Comparison of ENCODE assay signal across 16 cellular contexts in the genomic region with DNA sequence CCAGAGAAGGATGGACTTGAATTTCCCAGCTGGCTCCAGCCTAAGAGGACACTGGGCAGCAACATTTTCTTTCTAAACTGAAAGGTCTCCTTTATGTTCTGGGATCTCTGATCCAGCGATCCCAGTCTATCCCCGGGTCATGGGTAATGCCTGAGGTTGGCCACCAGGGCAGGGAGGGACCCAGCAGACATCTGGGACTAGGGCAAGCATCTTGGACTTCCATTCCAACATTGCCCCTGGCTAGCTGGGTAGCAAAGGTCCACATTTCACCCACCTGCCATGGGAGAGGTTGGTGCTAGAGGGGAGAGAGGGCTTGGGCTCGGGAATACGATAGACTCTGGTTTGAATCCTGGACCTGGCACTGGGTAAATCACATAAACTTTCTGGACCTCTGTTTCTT.
DNase-seq lines count a peak whose midpoint lies in the region; ATAC-seq and TF ChIP-seq lines count a peak whose summit lies in the region.
"Had no signal": no experiment of that assay in that cellular context is flagged by ENCODE, and none has a peak within 500 bp of the region (broad histone marks: within the 10 kb centered on the region; RNA-seq: fewer than 3 reads in every experiment).

No MANE protein-coding gene starts in this region.

- DNase-seq in ELR (ENCODE audit: low read depth) (peak; percentile 21), HFFc6 (no peak), mammary epithelial cell (no peak), neural progenitor cell (ENCODE audit: low spot score) (no peak)
- no peak for DNase-seq in activated T-helper 2 cell treated with anti-CD3 and anti-CD28 coated beads, Interferon-gamma antibody, Interleukin-2, Interleukin-4, amounts not matched to agents 10 μg/mL and 5 μg/mL and 100 μg/mL, durations not matched to agents 14 hours and 24 hours and 36 hours (ENCODE audit: low spot score)
- no peak for DNase-seq in activated CD4-positive, alpha-beta T cell treated with anti-CD3 and anti-CD28 coated beads, Interleukin-2, amount 50 U/mL, for 4 hours
- DNase-seq: activated CD4-positive, alpha-beta T cell treated with anti-CD3 and anti-CD28 coated beads for 4 hours; foreskin melanocyte; HCEC 1CT; mesenchymal stem cell; NCI-H1105 treated with DMSO at 0.1 percent for 48 hours; Right ventricle myocardium superior; sigmoid colon had no signal

- H3K9me3 Mint-ChIP-seq in HFFc6 = no peaks in the 10 kb centered on the region
- peaks cover 2% of the 10 kb centered on the region for H3K9me3 Mint-ChIP-seq in neural progenitor cell
- H3K9me3 Mint-ChIP-seq in activated T-helper 2 cell treated with anti-CD3 and anti-CD28 coated beads, Interferon-gamma antibody, Interleukin-2, Interleukin-4, amounts not matched to agents 10 μg/mL and 5 μg/mL and 100 μg/mL, durations not matched to agents 14 hours and 24 hours and 36 hours = no peaks in the 10 kb centered on the region
- H3K9me3 Mint-ChIP-seq in activated T-helper 17 cell treated with anti-CD3 and anti-CD28 coated beads, Interleukin-2, amount 50 U/mL, for 72 hours = no peaks in the 10 kb centered on the region
- H3K9me3 Mint-ChIP-seq: activated naive CD4-positive, alpha-beta T cell treated with anti-CD3 and anti-CD28 coated beads, Interleukin-2, amount 50 U/mL, for 24 hours had no signal

- WGBS in mammary epithelial cell (ENCODE audit: low coverage, missing lambda C conversion rate) = 73% methylated on average over 4 of the region's 4 CpGs

- no peaks in the 10 kb centered on the region for H3K36me3 ChIP-seq in mammary epithelial cell (ENCODE audit: insufficient read depth, low read length)
- H3K36me3 ChIP-seq in neural progenitor cell = no peaks in the 10 kb centered on the region
- H3K36me3 ChIP-seq: sigmoid colon had no signal

- BruUV-seq in mammary epithelial cell (replicated peaks; lab: Mats Ljungman, UMichigan) = no TSS peak

- H3K27me3 Mint-ChIP-seq in HFFc6 (ENCODE audit: insufficient read depth) (peaks cover 61% of the 10 kb centered on the region), neural progenitor cell (ENCODE audit: insufficient read depth, low read depth) (peaks cover 14% of the 10 kb centered on the region)
- no peaks in the 10 kb centered on the region for H3K27me3 Mint-ChIP-seq in activated T-helper 2 cell treated with anti-CD3 and anti-CD28 coated beads, Interferon-gamma antibody, Interleukin-2, Interleukin-4, amounts not matched to agents 10 μg/mL and 5 μg/mL and 100 μg/mL, durations not matched to agents 14 hours and 24 hours and 36 hours (ENCODE audit: low read depth)
- peaks cover under 1% of the 10 kb centered on the region for H3K27me3 Mint-ChIP-seq in activated T-helper 17 cell treated with anti-CD3 and anti-CD28 coated beads, Interleukin-2, amount 50 U/mL, for 72 hours
- H3K27me3 Mint-ChIP-seq: activated naive CD4-positive, alpha-beta T cell treated with anti-CD3 and anti-CD28 coated beads, Interleukin-2, amount 50 U/mL, for 24 hours had no signal

- dilution Hi-C loops in mammary epithelial cell (cut with HindIII; ENCODE audit: low sequenced_read_pairs) = loop anchor here (5.0 kb wide), 1 partner anchor 76 kb away; no protein-coding TSS in a partner anchor

- H3K9me3 ChIP-seq in mammary epithelial cell (replicated peaks; ENCODE audit: insufficient read depth, low read length) = no peaks in the 10 kb centered on the region
- H3K9me3 ChIP-seq in neural progenitor cell (ENCODE audit: low read depth) = no peaks in the 10 kb centered on the region
- H3K9me3 ChIP-seq: sigmoid colon had no signal

- no peak overlapping the region for H3K9ac ChIP-seq in mammary epithelial cell (ENCODE audit: insufficient read depth, low read length)
- H3K9ac ChIP-seq in neural progenitor cell = no peak overlapping the region

- H2AFZ ChIP-seq in mammary epithelial cell (ENCODE audit: low read depth, low read length) (no peak overlapping the region), neural progenitor cell (replicated peaks) (no peak overlapping the region)

- H3K4me2 ChIP-seq in mammary epithelial cell (ENCODE audit: insufficient read depth, low read depth, low read length) (no peak overlapping the region), neural progenitor cell (no peak overlapping the region)

- H3K4me3 Mint-ChIP-seq in HFFc6 (no peak overlapping the region), neural progenitor cell (no peak overlapping the region)
- H3K4me3 Mint-ChIP-seq in activated T-helper 2 cell treated with anti-CD3 and anti-CD28 coated beads, Interferon-gamma antibody, Interleukin-2, Interleukin-4, amounts not matched to agents 10 μg/mL and 5 μg/mL and 100 μg/mL, durations not matched to agents 14 hours and 24 hours and 36 hours (ENCODE audit: low read depth) = no peak overlapping the region
- H3K4me3 Mint-ChIP-seq in activated T-helper 17 cell treated with anti-CD3 and anti-CD28 coated beads, Interleukin-2, amount 50 U/mL, for 72 hours = no peak overlapping the region
- H3K4me3 Mint-ChIP-seq: activated naive CD4-positive, alpha-beta T cell treated with anti-CD3 and anti-CD28 coated beads, Interleukin-2, amount 50 U/mL, for 24 hours; CD14-positive monocyte had no signal

- H3K4me3 ChIP-seq in mammary epithelial cell (replicated peaks in 1 of 3; ENCODE audit: insufficient read depth in 1 of 3, low read depth in 2 of 3, low read length in 3 of 3) (no peak overlapping the region), neural progenitor cell (no peak overlapping the region)
- H3K4me3 ChIP-seq: sigmoid colon had no signal

- TF ChIP-seq CTCF in HFFc6 (IDR thresholded peaks at IDR 0.05) (peak; percentile 52), mammary epithelial cell (conservative IDR thresholded peaks at IDR 0.05 in 1 of 2, IDR thresholded peaks at IDR 0.05 in 1 of 2; ENCODE audit: extremely low read depth in 1 of 2, insufficient read depth in 1 of 2, low read depth in 1 of 2, low read length in 2 of 2) (peak; percentile 20 to 29), neural progenitor cell (IDR thresholded peaks at IDR 0.05) (peak; percentile 42)

- intact Hi-C loops in mammary epithelial cell (cut with micrococcal nuclease) = no loop called here
- intact Hi-C loops in activated T-helper 2 cell treated with anti-CD3 and anti-CD28 coated beads, Interferon-gamma antibody, Interleukin-2, Interleukin-4, amounts not matched to agents 10 μg/mL and 5 μg/mL and 100 μg/mL, durations not matched to agents 14 hours and 24 hours and 36 hours (cut with micrococcal nuclease) = no loop called here

- in situ Hi-C loops in mammary epithelial cell (cut with MboI; ENCODE audit: low sequenced_read_pairs in 2 of 2) = no loop called here

- CTCF ChIA-PET in mammary epithelial cell (lab: Charles Lee; ENCODE audit: low non-redundant PET) = no interaction called here

- H3K27me3 ChIP-seq in mammary epithelial cell (ENCODE audit: insufficient read depth, low read length) = no peaks in the 10 kb centered on the region
- H3K27me3 ChIP-seq in neural progenitor cell = no peaks in the 10 kb centered on the region
- H3K27me3 ChIP-seq: sigmoid colon had no signal

- no peak overlapping the region for H3K27ac Mint-ChIP-seq in HFFc6
- peak overlapping the region; percentile 35 for H3K27ac Mint-ChIP-seq in neural progenitor cell
- H3K27ac Mint-ChIP-seq in activated T-helper 2 cell treated with anti-CD3 and anti-CD28 coated beads, Interferon-gamma antibody, Interleukin-2, Interleukin-4, amounts not matched to agents 10 μg/mL and 5 μg/mL and 100 μg/mL, durations not matched to agents 14 hours and 24 hours and 36 hours = no peak overlapping the region
- no peak overlapping the region for H3K27ac Mint-ChIP-seq in activated T-helper 17 cell treated with anti-CD3 and anti-CD28 coated beads, Interleukin-2, amount 50 U/mL, for 72 hours
- H3K27ac Mint-ChIP-seq: activated naive CD4-positive, alpha-beta T cell treated with anti-CD3 and anti-CD28 coated beads, Interleukin-2, amount 50 U/mL, for 24 hours had no signal

- H3K4me1 Mint-ChIP-seq in HFFc6 (ENCODE audit: low read depth) (no peaks in the 10 kb centered on the region), neural progenitor cell (peaks cover 16% of the 10 kb centered on the region)
- H3K4me1 Mint-ChIP-seq in activated T-helper 2 cell treated with anti-CD3 and anti-CD28 coated beads, Interferon-gamma antibody, Interleukin-2, Interleukin-4, amounts not matched to agents 10 μg/mL and 5 μg/mL and 100 μg/mL, durations not matched to agents 14 hours and 24 hours and 36 hours (ENCODE audit: low read depth) = no peaks in the 10 kb centered on the region
- no peaks in the 10 kb centered on the region for H3K4me1 Mint-ChIP-seq in activated T-helper 17 cell treated with anti-CD3 and anti-CD28 coated beads, Interleukin-2, amount 50 U/mL, for 72 hours
- H3K4me1 Mint-ChIP-seq: activated naive CD4-positive, alpha-beta T cell treated with anti-CD3 and anti-CD28 coated beads, Interleukin-2, amount 50 U/mL, for 24 hours had no signal

- H3K27ac ChIP-seq in mammary epithelial cell (ENCODE audit: insufficient read depth, low read depth, low read length) (no peak overlapping the region), neural progenitor cell (no peak overlapping the region)
- H3K27ac ChIP-seq: sigmoid colon had no signal

- no peaks in the 10 kb centered on the region for H3F3A ChIP-seq in neural progenitor cell (ENCODE audit: low read depth)

- H3K36me3 Mint-ChIP-seq in HFFc6 (ENCODE audit: low read depth) (no peaks in the 10 kb centered on the region), neural progenitor cell (no peaks in the 10 kb centered on the region)
- H3K36me3 Mint-ChIP-seq in activated T-helper 2 cell treated with anti-CD3 and anti-CD28 coated beads, Interferon-gamma antibody, Interleukin-2, Interleukin-4, amounts not matched to agents 10 μg/mL and 5 μg/mL and 100 μg/mL, durations not matched to agents 14 hours and 24 hours and 36 hours (ENCODE audit: low read depth) = no peaks in the 10 kb centered on the region
- H3K36me3 Mint-ChIP-seq in activated T-helper 17 cell treated with anti-CD3 and anti-CD28 coated beads, Interleukin-2, amount 50 U/mL, for 72 hours (ENCODE audit: low read depth) = no peaks in the 10 kb centered on the region

- ATAC-seq in activated T-helper 17 cell treated with anti-CD3 and anti-CD28 coated beads, Interleukin-2, amount 50 U/mL, for 72 hours (replicated peaks) = no peak

- H4K20me1 ChIP-seq in mammary epithelial cell (ENCODE audit: insufficient read depth, low read length) (no peaks in the 10 kb centered on the region), neural progenitor cell (ENCODE audit: low read depth) (no peaks in the 10 kb centered on the region)

- H3K4me1 ChIP-seq in mammary epithelial cell (ENCODE audit: insufficient read depth, low read length) = no peaks in the 10 kb centered on the region
- peaks cover 3% of the 10 kb centered on the region for H3K4me1 ChIP-seq in neural progenitor cell
- H3K4me1 ChIP-seq: sigmoid colon had no signal

- H3K79me2 ChIP-seq in mammary epithelial cell (ENCODE audit: insufficient read depth, low read length) (no peaks in the 10 kb centered on the region), neural progenitor cell (ENCODE audit: low read depth) (no peaks in the 10 kb centered on the region)
